15 cellular contexts compared by ENCODE assay signal in the genomic region with DNA sequence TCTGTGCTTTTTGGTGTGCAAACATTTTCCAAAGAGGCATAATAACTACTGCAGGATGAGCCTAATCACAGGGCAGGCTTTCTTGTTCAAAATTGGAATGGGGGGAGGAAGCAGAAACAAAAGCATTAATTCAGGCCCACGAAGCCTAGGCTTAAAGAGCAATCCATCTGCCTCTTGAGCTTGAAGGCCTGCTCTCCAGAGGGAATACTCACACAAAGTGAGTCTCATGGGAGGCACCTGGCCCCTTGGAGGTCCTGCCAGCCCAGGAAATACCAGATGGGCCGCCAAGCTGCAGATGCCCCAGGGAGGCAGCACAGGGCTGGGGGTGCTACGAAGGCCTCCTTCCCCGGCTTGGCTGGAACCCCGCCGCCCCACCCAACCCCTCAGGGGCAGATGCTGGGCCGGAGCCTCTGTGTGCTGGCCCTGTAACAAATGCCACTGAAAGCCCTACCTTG. TPM values are rescaled to one million over a fixed set of nuclear protein-coding genes. Genes with fewer than 3 reads are reported as not detected.
DNase-seq lines count a peak whose midpoint lies in the region; ATAC-seq and TF ChIP-seq lines count a peak whose summit lies in the region.
"Had no signal": no experiment of that assay in that cellular context is flagged by ENCODE, and none has a peak within 500 bp of the region (broad histone marks: within the 10 kb centered on the region; RNA-seq: fewer than 3 reads in every experiment).

No MANE protein-coding gene starts in this region.

- H3K4me1 Mint-ChIP-seq in endodermal cell (peaks cover 11% of the 10 kb centered on the region), CD14-positive monocyte (no peaks in the 10 kb centered on the region)
- H3K4me1 Mint-ChIP-seq in CD4-positive, alpha-beta T cell (ENCODE audit: low read depth) = peaks cover 2% of the 10 kb centered on the region
- H3K4me1 Mint-ChIP-seq: activated T-helper 17 cell treated with anti-CD3 and anti-CD28 coated beads, Interleukin-2, amount 50 U/mL, for 72 hours had no signal

- no peak overlapping the region for H3K9ac ChIP-seq in endodermal cell (ENCODE audit: extremely low read depth, low read length, poor library complexity, severe bottlenecking)

- no peaks in the 10 kb centered on the region for H3K36me3 ChIP-seq in endodermal cell (ENCODE audit: control insufficient read depth, insufficient read depth, low read length)
- H3K36me3 ChIP-seq: prostate gland had no signal

- CTCF ChIA-PET in CD4-positive, alpha-beta T cell (lab: Charles Lee) = interaction anchor here (1.8 kb wide), 1 partner anchor 172 kb away, joined by 5 read pairs; no protein-coding TSS in a partner anchor

- intact Hi-C loops in CD14-positive monocyte (cut with micrococcal nuclease) = no loop called here
- intact Hi-C loops in CD4-positive, alpha-beta T cell (cut with DNase I, micrococcal nuclease) = no loop called here

- H3K27me3 Mint-ChIP-seq in endodermal cell (ENCODE audit: insufficient read depth) (no peaks in the 10 kb centered on the region), CD14-positive monocyte (ENCODE audit: low read depth in 3 of 3) (peaks cover 0 to 4% (median 2%) of the 10 kb centered on the region in 3 donors)
- no peaks in the 10 kb centered on the region for H3K27me3 Mint-ChIP-seq in CD4-positive, alpha-beta T cell
- H3K27me3 Mint-ChIP-seq: activated T-helper 17 cell treated with anti-CD3 and anti-CD28 coated beads, Interleukin-2, amount 50 U/mL, for 72 hours had no signal

- peaks cover 4% of the 10 kb centered on the region for H3K4me1 ChIP-seq in endodermal cell (ENCODE audit: control insufficient read depth, insufficient read depth, low read length)

- no peaks in the 10 kb centered on the region for H3K27me3 ChIP-seq in endodermal cell (ENCODE audit: control insufficient read depth, insufficient read depth, low read length, poor library complexity, severe bottlenecking)
- no peaks in the 10 kb centered on the region for H3K27me3 ChIP-seq in CD4-positive, alpha-beta T cell (ENCODE audit: control insufficient read depth, insufficient read depth, low read length)

- 79 to 92% methylated on average over 5 to 7 of the region's 7 CpGs for WGBS in endodermal cell (ENCODE audit: insufficient coverage in 1 of 2, insufficient read length in 1 of 2), 2 experiments

- H3K9me3 ChIP-seq in endodermal cell (ENCODE audit: control insufficient read depth, low read length) = no peaks in the 10 kb centered on the region
- no peaks in the 10 kb centered on the region for H3K9me3 ChIP-seq in CD4-positive, alpha-beta T cell (ENCODE audit: control insufficient read depth, low read length)
- H3K9me3 ChIP-seq: prostate gland had no signal

- no peak for ATAC-seq in CD4-positive, alpha-beta T cell (ENCODE audit: poor library complexity)
- no peak for ATAC-seq in HG02840 (IDR thresholded peaks at IDR 0.05; ENCODE audit: low FRiP score, unreplicated experiment)
- ATAC-seq: activated CD8-positive, alpha-beta T cell treated with anti-CD3 and anti-CD28 coated beads, Interleukin-2, amount 10 ng/mL, durations not matched to agents 7 days and 5 days; activated T-helper 17 cell treated with anti-CD3 and anti-CD28 coated beads, Interleukin-2, amount 50 U/mL, for 72 hours had no signal

- H3K4me3 Mint-ChIP-seq in endodermal cell (no peak overlapping the region), CD14-positive monocyte (no peak overlapping the region)
- no peak overlapping the region for H3K4me3 Mint-ChIP-seq in CD4-positive, alpha-beta T cell
- H3K4me3 Mint-ChIP-seq: activated CD8-positive, alpha-beta T cell treated with anti-CD3 and anti-CD28 coated beads, Interleukin-2, amount 10 ng/mL, durations not matched to agents 7 days and 5 days; activated T-helper 17 cell treated with anti-CD3 and anti-CD28 coated beads, Interleukin-2, amount 50 U/mL, for 72 hours had no signal

- H3K27ac ChIP-seq in endodermal cell (ENCODE audit: low read depth, low read length) = peak overlapping the region; percentile 70
- H3K27ac ChIP-seq in CD4-positive, alpha-beta T cell (ENCODE audit: low read depth, low read length) = no peak overlapping the region
- H3K27ac ChIP-seq: PC-9 had no signal

- peaks cover 2% of the 10 kb centered on the region for H3K36me3 Mint-ChIP-seq in endodermal cell (ENCODE audit: low read depth)
- H3K36me3 Mint-ChIP-seq in CD14-positive monocyte = peaks cover 60 to 87% of the 10 kb centered on the region in 2 donors
- H3K36me3 Mint-ChIP-seq in CD4-positive, alpha-beta T cell (ENCODE audit: low read depth) = peaks cover 10% of the 10 kb centered on the region

- TF ChIP-seq CTCF in endodermal cell (conservative IDR thresholded peaks at IDR 0.05) = no peak
- no peak for TF ChIP-seq CTCF in CD14-positive monocyte (IDR thresholded peaks at IDR 0.05)
- no peak for TF ChIP-seq CTCF in GM10266 (IDR thresholded peaks at IDR 0.05; ENCODE audit: control insufficient read depth, insufficient read depth, low read depth, missing control alignments)
- no peak for TF ChIP-seq CTCF in CD4-positive, alpha-beta T cell (IDR thresholded peaks at IDR 0.05)

- DNase-seq in D341Med (ENCODE audit: low spot score) (peak; percentile 91), NCI-H1092 (lab: John Stamatoyannopoulos, UW) (peak; percentile 69), NCI-H345 (lab: John Stamatoyannopoulos, UW) (peak; percentile 64), endodermal cell (peak; percentile 55), CD14-positive monocyte (ENCODE audit: low spot score) (no peak), GM10266 (ENCODE audit: extremely low spot score) (no peak)
- no peak for DNase-seq in CD4-positive, alpha-beta T cell
- DNase-seq: activated CD8-positive, alpha-beta T cell treated with anti-CD3 and anti-CD28 coated beads, Interleukin-2, amount 10 ng/mL, durations not matched to agents 7 days and 5 days; amygdala; cerebellar nuclear complex; foreskin fibroblast; PC-9 had no signal

- H3K4me3 ChIP-seq in endodermal cell (ENCODE audit: low read length) = no peak overlapping the region
- H3K4me3 ChIP-seq: PC-9, prostate gland had no signal

- H3K27ac Mint-ChIP-seq in endodermal cell (no peak overlapping the region), CD14-positive monocyte (peak overlapping the region in 1 of 7 donors; percentile 36)
- H3K27ac Mint-ChIP-seq in CD4-positive, alpha-beta T cell = no peak overlapping the region
- H3K27ac Mint-ChIP-seq: activated CD8-positive, alpha-beta T cell treated with anti-CD3 and anti-CD28 coated beads, Interleukin-2, amount 10 ng/mL, durations not matched to agents 7 days and 5 days; activated T-helper 17 cell treated with anti-CD3 and anti-CD28 coated beads, Interleukin-2, amount 50 U/mL, for 72 hours had no signal

- POLR2A ChIA-PET in CD4-positive, alpha-beta T cell (lab: Charles Lee) = interaction anchor here (1.9 kb wide), 1 partner anchor 10 kb away, joined by 10 read pairs; no protein-coding TSS in a partner anchor

- H3K9me3 Mint-ChIP-seq in endodermal cell = no peaks in the 10 kb centered on the region
- no peaks in the 10 kb centered on the region for H3K9me3 Mint-ChIP-seq in CD14-positive monocyte
- no peaks in the 10 kb centered on the region for H3K9me3 Mint-ChIP-seq in CD4-positive, alpha-beta T cell
- H3K9me3 Mint-ChIP-seq: activated T-helper 17 cell treated with anti-CD3 and anti-CD28 coated beads, Interleukin-2, amount 50 U/mL, for 72 hours had no signal

RNA-seq across cellular contexts. Expression of a gene that starts 39.3 kb away (rescaled TPM):
- 10 to 100 TPM; 26.6 to 27.8 TPM for total RNA-seq in endodermal cell
- polyA plus RNA-seq in endodermal cell (2013, experiment 1 of 2) = 84.5 TPM
- 77.3 TPM for polyA plus RNA-seq in endodermal cell (2013, experiment 2 of 2)
- polyA plus RNA-seq in CD14-positive monocyte = 100 to 1,000 TPM; 329 to 400 TPM
- total RNA-seq in CD4-positive, alpha-beta T cell = 10 to 100 TPM; 11.3 to 11.4 TPM

RNA-seq across cellular contexts. Expression of a gene that starts 39.3 kb away (rescaled TPM):
- 10 to 100 TPM in 1 of 2 donors, 1 to 10 TPM in 1; 7.3 to 13.6 TPM for total RNA-seq in endodermal cell
- polyA plus RNA-seq in endodermal cell (2013, experiment 1 of 2) = 11.2 TPM
- polyA plus RNA-seq in endodermal cell (2013, experiment 2 of 2) = 12.2 TPM
- 10 to 100 TPM; 24.9 to 30.8 TPM for polyA plus RNA-seq in CD14-positive monocyte
- 10 to 100 TPM; 18.6 to 19.5 TPM for total RNA-seq in CD4-positive, alpha-beta T cell

RNA-seq across cellular contexts. Expression of a gene that starts 47.6 kb away (rescaled TPM):
- 10 to 100 TPM in 1 of 2 donors, 1 to 10 TPM in 1; 9.5 to 12.2 TPM for total RNA-seq in endodermal cell
- polyA plus RNA-seq in endodermal cell (2013, experiment 1 of 2) = 10.1 TPM
- polyA plus RNA-seq in endodermal cell (2013, experiment 2 of 2) = 7.7 TPM
- polyA plus RNA-seq in CD14-positive monocyte = 1 to 10 TPM; 4.8 to 6.0 TPM
- total RNA-seq in CD4-positive, alpha-beta T cell = 1 to 10 TPM; 3.0 to 6.5 TPM

RNA-seq across cellular contexts. Expression of a gene that starts 47.6 kb away (rescaled TPM):
- total RNA-seq in endodermal cell = 10 to 100 TPM; 20.6 to 22.2 TPM
- polyA plus RNA-seq in endodermal cell (2013, experiment 1 of 2) = 12.4 TPM
- polyA plus RNA-seq in endodermal cell (2013, experiment 2 of 2) = 12.1 TPM
- 1 to 10 TPM; 1.4 to 1.5 TPM for polyA plus RNA-seq in CD14-positive monocyte
- 10 to 100 TPM; 24.7 TPM for total RNA-seq in CD4-positive, alpha-beta T cell

Comparison
In these comparisons a context has a peak if more than half of its experiments do, and no peak if none do; other contexts are left out.
1. DNase-seq: peak in D341Med (single experiment), NCI-H1092 (single experiment), NCI-H345 (single experiment) and endodermal cell (single experiment); none in CD14-positive monocyte (single experiment), GM10266 (single experiment) and CD4-positive, alpha-beta T cell (0 of 10).